In genomic region chr3:58604031-58604430, GRCh38 we compare ENCODE assay signal across 17 cellular contexts. TPM values are rescaled to one million over a fixed set of nuclear protein-coding genes. Genes with fewer than 3 reads are reported as not detected.
DNase-seq lines count a peak whose midpoint lies in the region; ATAC-seq and TF ChIP-seq lines count a peak whose summit lies in the region.
"Had no signal": no experiment of that assay in that cellular context is flagged by ENCODE, and none has a peak within 500 bp of the region (broad histone marks: within the 10 kb centered on the region; RNA-seq: fewer than 3 reads in every experiment).

No MANE protein-coding gene starts in this region.

- TF ChIP-seq CTCF in breast epithelium (IDR thresholded peaks at IDR 0.05) (no peak), mammary epithelial cell (conservative IDR thresholded peaks at IDR 0.05 in 1 of 2, IDR thresholded peaks at IDR 0.05 in 1 of 2; ENCODE audit: extremely low read depth in 1 of 2, insufficient read depth in 1 of 2, low read depth in 1 of 2, low read length in 2 of 2) (no peak), prostate gland (IDR thresholded peaks at IDR 0.05) (no peak)

- dilution Hi-C loops in mammary epithelial cell (cut with HindIII; ENCODE audit: low sequenced_read_pairs), result no loop called here

- H3K36me3 Mint-ChIP-seq in activated CD4-positive, alpha-beta memory T cell treated with anti-CD3 and anti-CD28 coated beads for 36 hours, result no peaks in the 10 kb centered on the region
- H3K36me3 Mint-ChIP-seq: CD14-positive monocyte; CD8-positive, alpha-beta T cell had no signal

- intact Hi-C loops in breast epithelium (cut with DNase I; ENCODE audit: low total_unique reads) (no loop called here), mammary epithelial cell (cut with micrococcal nuclease) (no loop called here), prostate gland (cut with DNase I) (no loop called here)
- intact Hi-C loops in activated CD4-positive, alpha-beta memory T cell treated with anti-CD3 and anti-CD28 coated beads for 36 hours (cut with micrococcal nuclease), result no loop called here

- no TSS peak for BruUV-seq in mammary epithelial cell (replicated peaks; lab: Mats Ljungman, UMichigan)

- in situ Hi-C loops in mammary epithelial cell (cut with MboI; ENCODE audit: low sequenced_read_pairs in 2 of 2), result no loop called here

- H3K4me1 Mint-ChIP-seq in activated CD4-positive, alpha-beta memory T cell treated with anti-CD3 and anti-CD28 coated beads for 36 hours (ENCODE audit: low read depth), result no peaks in the 10 kb centered on the region
- H3K4me1 Mint-ChIP-seq: CD14-positive monocyte had no signal

- no peak for DNase-seq in breast epithelium (ENCODE audit: low spot score in 2 of 2)
- DNase-seq in mammary epithelial cell, result no peak
- peak; percentile 66 for DNase-seq in prostate gland (ENCODE audit: low spot score)
- DNase-seq in activated CD4-positive, alpha-beta memory T cell treated with anti-CD3 and anti-CD28 coated beads for 36 hours, result no peak
- DNase-seq: CD8-positive, alpha-beta T cell; COR-L47; DMS153; GF-D8; GM23248 had no signal

- H3K27ac ChIP-seq in breast epithelium, result peak overlapping the region; percentile 71 to 84
- H3K27ac ChIP-seq in mammary epithelial cell (ENCODE audit: insufficient read depth, low read depth, low read length), result no peak overlapping the region
- peak overlapping the region; percentile 76 for H3K27ac ChIP-seq in cingulate gyrus (ENCODE audit: low read depth, low read length)
- H3K27ac ChIP-seq in prostate gland, result no peak overlapping the region
- H3K27ac ChIP-seq: 22Rv1, GM23248 had no signal

- no peaks in the 10 kb centered on the region for H3K79me2 ChIP-seq in mammary epithelial cell (ENCODE audit: insufficient read depth, low read length)

- no peak overlapping the region for H3K27ac Mint-ChIP-seq in activated CD4-positive, alpha-beta memory T cell treated with anti-CD3 and anti-CD28 coated beads for 36 hours
- H3K27ac Mint-ChIP-seq: CD14-positive monocyte; CD8-positive, alpha-beta T cell had no signal

- H3K9me3 ChIP-seq in breast epithelium (peaks cover 7 to 9% of the 10 kb centered on the region in 2 donors), mammary epithelial cell (replicated peaks; ENCODE audit: insufficient read depth, low read length) (no peaks in the 10 kb centered on the region), prostate gland (no peaks in the 10 kb centered on the region)

- no peak for TF ChIP-seq POLR2A in breast epithelium (IDR thresholded peaks at IDR 0.05)
- no peak for TF ChIP-seq POLR2A in prostate gland (IDR thresholded peaks at IDR 0.05)

- H3K36me3 ChIP-seq in breast epithelium (no peaks in the 10 kb centered on the region), mammary epithelial cell (ENCODE audit: insufficient read depth, low read length) (no peaks in the 10 kb centered on the region), prostate gland (no peaks in the 10 kb centered on the region)

- H3K4me2 ChIP-seq in mammary epithelial cell (ENCODE audit: insufficient read depth, low read depth, low read length), result no peak overlapping the region

- H3K9me3 Mint-ChIP-seq in activated CD4-positive, alpha-beta memory T cell treated with anti-CD3 and anti-CD28 coated beads for 36 hours, result no peaks in the 10 kb centered on the region
- H3K9me3 Mint-ChIP-seq: CD8-positive, alpha-beta T cell had no signal

- 10% methylated on average over 4 of the region's 6 CpGs for WGBS in mammary epithelial cell (ENCODE audit: low coverage, missing lambda C conversion rate)
- 34% methylated on average over 6 of the region's 6 CpGs for WGBS in prostate gland

- CTCF ChIA-PET in mammary epithelial cell (lab: Charles Lee; ENCODE audit: low non-redundant PET), result no interaction called here
- CTCF ChIA-PET in activated CD4-positive, alpha-beta memory T cell treated with anti-CD3 and anti-CD28 coated beads for 36 hours (lab: Charles Lee), result interaction anchor here (1.5 to 1.7 kb wide), 2 partner anchors 26 to 35 kb away, joined by 4 to 8 read pairs; no protein-coding TSS in a partner anchor

- no peak overlapping the region for H3K9ac ChIP-seq in mammary epithelial cell (ENCODE audit: insufficient read depth, low read length)
- H3K9ac ChIP-seq: GM23248 had no signal

- H4K20me1 ChIP-seq in mammary epithelial cell (ENCODE audit: insufficient read depth, low read length), result no peaks in the 10 kb centered on the region

- peaks cover 19% of the 10 kb centered on the region for H3K27me3 Mint-ChIP-seq in activated CD4-positive, alpha-beta memory T cell treated with anti-CD3 and anti-CD28 coated beads for 36 hours

- H3K4me1 ChIP-seq in breast epithelium (no peaks in the 10 kb centered on the region), mammary epithelial cell (ENCODE audit: insufficient read depth, low read length) (no peaks in the 10 kb centered on the region), prostate gland (replicated peaks) (no peaks in the 10 kb centered on the region)

- no peak overlapping the region for H2AFZ ChIP-seq in mammary epithelial cell (ENCODE audit: low read depth, low read length)
- H2AFZ ChIP-seq: GM23248 had no signal

- POLR2A ChIA-PET in activated CD4-positive, alpha-beta memory T cell treated with anti-CD3 and anti-CD28 coated beads for 36 hours (lab: Charles Lee), result no interaction called here

- no peaks in the 10 kb centered on the region for H3K27me3 ChIP-seq in breast epithelium
- H3K27me3 ChIP-seq in mammary epithelial cell (ENCODE audit: insufficient read depth, low read length), result peaks cover 5% of the 10 kb centered on the region
- no peaks in the 10 kb centered on the region for H3K27me3 ChIP-seq in prostate gland (replicated peaks; ENCODE audit: insufficient read depth)

- no peak overlapping the region for H3K4me3 Mint-ChIP-seq in activated CD4-positive, alpha-beta memory T cell treated with anti-CD3 and anti-CD28 coated beads for 36 hours
- H3K4me3 Mint-ChIP-seq: CD14-positive monocyte; CD8-positive, alpha-beta T cell had no signal

- H3K4me3 ChIP-seq in breast epithelium (no peak overlapping the region), mammary epithelial cell (replicated peaks in 1 of 3; ENCODE audit: insufficient read depth in 1 of 3, low read depth in 2 of 3, low read length in 3 of 3) (no peak overlapping the region), prostate gland (no peak overlapping the region)
- H3K4me3 ChIP-seq: GM23248 had no signal

- no peak for ATAC-seq in GM18873 (IDR thresholded peaks at IDR 0.05; ENCODE audit: low FRiP score, unreplicated experiment)
- no peak for ATAC-seq in GM21528 (IDR thresholded peaks at IDR 0.05; ENCODE audit: low FRiP score, unreplicated experiment)
- ATAC-seq: CD8-positive, alpha-beta T cell; HCT116; HepG2 had no signal

RNA-seq across cellular contexts. Expression of gene FAM107A, which starts 26.8 kb away (rescaled TPM):
- total RNA-seq in breast epithelium (10 to 100 TPM; 17.7 to 64.5 (median 31.9) TPM), mammary epithelial cell (under 1 TPM in 1 of 2 donors, not detected in 1; under 0.01 TPM), prostate gland (10 to 100 TPM; 54.5 to 80.2 TPM)
- polyA plus RNA-seq in mammary epithelial cell, result not detected
- polyA minus RNA-seq in mammary epithelial cell, result not detected
- total RNA-seq in activated CD4-positive, alpha-beta memory T cell treated with anti-CD3 and anti-CD28 coated beads for 36 hours, result not detected
- total RNA-seq: A673; CD8-positive, alpha-beta T cell; HepG2 had no signal
- polyA plus RNA-seq: CD14-positive monocyte, HepG2 had no signal

Comparison
In these comparisons a context has a peak if more than half of its experiments do, and no peak if none do; other contexts are left out.
1. H3K27ac ChIP-seq: peak in breast epithelium (2 of 2) and cingulate gyrus (single experiment); none in mammary epithelial cell (single experiment) and prostate gland (0 of 2).
2. RNA of gene FAM107A, which starts 26.8 kb away (total RNA-seq): 54.5 to 80.2 TPM in prostate gland and 17.7 to 64.5 TPM in breast epithelium; under 0.01 TPM in mammary epithelial cell and not detected in activated CD4-positive, alpha-beta memory T cell treated with anti-CD3 and anti-CD28 coated beads for 36 hours; every median in the first group is over 10 times any median in the second.